ENCODE assay signal across 8 cellular contexts in genomic region chr20:62938105-62938888, GRCh38. TPM values are rescaled to one million over a fixed set of nuclear protein-coding genes. Genes with fewer than 3 reads are reported as not detected.
DNase-seq lines count a peak whose midpoint lies in the region; ATAC-seq and TF ChIP-seq lines count a peak whose summit lies in the region.

Gene GID8 (plus strand): TSS chr20:62938147. CDS start chr20:62941503, 3,356 bp downstream.

- peak within 1 kb of the TSS; percentile 99 for H3K27ac Mint-ChIP-seq in activated T-cell treated with anti-CD3 and anti-CD28 coated beads, Interleukin-2, amount 50 U/mL, for 72 hours
- H3K27ac Mint-ChIP-seq in natural killer cell = peak within 1 kb of the TSS; percentile 91 to 92

- H3F3A ChIP-seq in MM.1S (ENCODE audit: insufficient read depth, low read length) = peaks cover 8% of the 10 kb centered on the region

- H3K4me1 ChIP-seq in MM.1S (ENCODE audit: low read length) = peaks cover 18% of the 10 kb centered on the region
- peaks cover 82% of the 10 kb centered on the region for H3K4me1 ChIP-seq in vagina

- peak within 1 kb of the TSS; percentile 91 to 98 for H3K4me3 Mint-ChIP-seq in activated T-cell treated with anti-CD3 and anti-CD28 coated beads, Interleukin-2, amount 50 U/mL, for 72 hours
- peak within 1 kb of the TSS; percentile 95 for H3K4me3 Mint-ChIP-seq in natural killer cell

- H3K27me3 ChIP-seq in MM.1S (replicated peaks; ENCODE audit: insufficient read depth, low read length) (no peaks in the 10 kb centered on the region), vagina (no peaks in the 10 kb centered on the region)

- intact Hi-C loops in natural killer cell (cut with micrococcal nuclease) (loop anchor here (10.0 kb wide), 1 partner anchor 133 kb away; the partner anchor contains the start of gene OGFR), vagina (cut with DNase I) (no loop called here)

- H3K9me3 ChIP-seq in MM.1S (replicated peaks; ENCODE audit: insufficient read depth, low read length) (no peaks in the 10 kb centered on the region), vagina (no peaks in the 10 kb centered on the region)

- H3K27ac ChIP-seq in MM.1S (ENCODE audit: low read length) (peak within 1 kb of the TSS; percentile 76), vagina (peak within 1 kb of the TSS; percentile 86)

- POLR2A ChIA-PET in HEK293T (lab: Yijun Ruan, JAX) = interaction anchor here (0.6 to 6.4 kb wide), 12 partner anchors 8 to 77 kb away, joined by 3 to 50 read pairs (median 4); partner anchors contain the start of genes DIDO1 and TCFL5

- no peaks in the 10 kb centered on the region for H3K9me2 ChIP-seq in MM.1S (replicated peaks; ENCODE audit: insufficient read depth, low read length)

- CTCF ChIA-PET in HEK293T (lab: Yijun Ruan, JAX) = no interaction called here

- TF ChIP-seq POLR2A in vagina (IDR thresholded peaks at IDR 0.05) = no peak

- peak within 1 kb of the TSS; percentile 97 for H2AFZ ChIP-seq in MM.1S (ENCODE audit: low read length)

- peak within 1 kb of the TSS; percentile 98 for H3K9ac ChIP-seq in MM.1S (ENCODE audit: low read length)

- 0 out of 2 replicates have a peak, but pooled peaks cover 10% of the 10 kb centered on the region for H4K20me1 ChIP-seq in MM.1S (ENCODE audit: insufficient read depth, low read length)

- DNase-seq in NCI-H146 (lab: John Stamatoyannopoulos, UW) = peak; percentile 64
- DNase-seq in NCI-H146 treated with DMSO at 0.1 percent for 48 hours (lab: John Stamatoyannopoulos, UW; ENCODE audit: unreplicated experiment) = no peak
- peak; percentile 60 for DNase-seq in HEK293T (ENCODE audit: extremely low spot score)
- DNase-seq in MM.1S = peak; percentile 62
- DNase-seq in activated T-cell treated with anti-CD3 and anti-CD28 coated beads, Interleukin-2, amount 50 U/mL, for 72 hours = peak; percentile 60 to 68
- peak; percentile 42 for DNase-seq in fibroblast of peridontal ligament (ENCODE audit: extremely low read depth)
- peak; percentile 62 for DNase-seq in natural killer cell
- DNase-seq in vagina (ENCODE audit: extremely low spot score in 2 of 2) = no peak

- no peaks in the 10 kb centered on the region; the same call in 1 of the 2 replicates for H3K36me3 ChIP-seq in MM.1S (replicated peaks; ENCODE audit: insufficient read depth, low read length)
- H3K36me3 ChIP-seq in vagina = peaks cover 0 to 14% of the 10 kb centered on the region in 2 donors

- H3K9me3 Mint-ChIP-seq in activated T-cell treated with anti-CD3 and anti-CD28 coated beads, Interleukin-2, amount 50 U/mL, for 72 hours = no peaks in the 10 kb centered on the region
- H3K9me3 Mint-ChIP-seq in natural killer cell = no peaks in the 10 kb centered on the region

- peaks cover 93% of the 10 kb centered on the region for H3K79me2 ChIP-seq in MM.1S (ENCODE audit: low read length)

- ATAC-seq in activated T-cell treated with anti-CD3 and anti-CD28 coated beads, Interleukin-2, amount 50 U/mL, for 72 hours (replicated peaks in 1 of 2) = peak; percentile 61 to 65
- peak; percentile 59 to 75 (median 65) for ATAC-seq in natural killer cell

- H3K4me1 Mint-ChIP-seq in activated T-cell treated with anti-CD3 and anti-CD28 coated beads, Interleukin-2, amount 50 U/mL, for 72 hours (ENCODE audit: low read depth) = peaks cover 28% of the 10 kb centered on the region
- peaks cover 36 to 39% of the 10 kb centered on the region in 2 donors for H3K4me1 Mint-ChIP-seq in natural killer cell

- peak within 1 kb of the TSS; percentile 88 for H3K4me2 ChIP-seq in MM.1S (ENCODE audit: low read depth, low read length)

- no peaks in the 10 kb centered on the region for H3K27me3 Mint-ChIP-seq in activated T-cell treated with anti-CD3 and anti-CD28 coated beads, Interleukin-2, amount 50 U/mL, for 72 hours (ENCODE audit: low read depth)
- no peaks in the 10 kb centered on the region for H3K27me3 Mint-ChIP-seq in natural killer cell (ENCODE audit: low read depth in 2 of 2)

- peaks cover 7 to 16% of the 10 kb centered on the region in 2 donors for H3K36me3 Mint-ChIP-seq in activated T-cell treated with anti-CD3 and anti-CD28 coated beads, Interleukin-2, amount 50 U/mL, for 72 hours (ENCODE audit: insufficient read depth in 2 of 2)
- no peaks in the 10 kb centered on the region for H3K36me3 Mint-ChIP-seq in natural killer cell

- peak within 1 kb of the TSS; percentile 100 for H3K4me3 ChIP-seq in MM.1S (ENCODE audit: low read length)
- H3K4me3 ChIP-seq in vagina = peak within 1 kb of the TSS; percentile 91 to 97

- TF ChIP-seq CTCF in MM.1S (IDR thresholded peaks at IDR 0.05; ENCODE audit: low read length) = no peak
- TF ChIP-seq CTCF in natural killer cell (IDR thresholded peaks at IDR 0.05) = no peak
- TF ChIP-seq CTCF in vagina (IDR thresholded peaks at IDR 0.05) = no peak

TF ChIP-seq in HEK293T, 16 proteins besides CTCF, POLR2A, EP300 and RAD21:
- TF ChIP-seq L3MBTL2 (conservative IDR thresholded peaks at IDR 0.05) (no peak), FOXK2 (IDR thresholded peaks at IDR 0.05) (no peak), ARNT (IDR thresholded peaks at IDR 0.05) (no peak), ZNF384 (IDR thresholded peaks at IDR 0.05) (no peak), LEF1 (IDR thresholded peaks at IDR 0.05; ENCODE audit: borderline replicate concordance) (peak; percentile 27; the same call in 1 of the 2 replicates), SP1 (IDR thresholded peaks at IDR 0.05) (no peak), NFRKB (IDR thresholded peaks at IDR 0.05) (no peak), ELF4 (IDR thresholded peaks at IDR 0.05) (no peak), FOXA1 (IDR thresholded peaks at IDR 0.05) (no peak), BHLHE40 (IDR thresholded peaks at IDR 0.05; ENCODE audit: borderline replicate concordance) (no peak), FOXM1 (IDR thresholded peaks at IDR 0.05; ENCODE audit: borderline replicate concordance) (0 out of 2 replicates have a peak, but pooled peaks have one; percentile 17), CTBP1 (IDR thresholded peaks at IDR 0.05; ENCODE audit: borderline replicate concordance) (no peak), SUZ12 (IDR thresholded peaks at IDR 0.05) (no peak), TARDBP (IDR thresholded peaks at IDR 0.05) (no peak), HDGF (IDR thresholded peaks at IDR 0.05; ENCODE audit: borderline replicate concordance) (no peak)
- TF ChIP-seq, protein P1, sequence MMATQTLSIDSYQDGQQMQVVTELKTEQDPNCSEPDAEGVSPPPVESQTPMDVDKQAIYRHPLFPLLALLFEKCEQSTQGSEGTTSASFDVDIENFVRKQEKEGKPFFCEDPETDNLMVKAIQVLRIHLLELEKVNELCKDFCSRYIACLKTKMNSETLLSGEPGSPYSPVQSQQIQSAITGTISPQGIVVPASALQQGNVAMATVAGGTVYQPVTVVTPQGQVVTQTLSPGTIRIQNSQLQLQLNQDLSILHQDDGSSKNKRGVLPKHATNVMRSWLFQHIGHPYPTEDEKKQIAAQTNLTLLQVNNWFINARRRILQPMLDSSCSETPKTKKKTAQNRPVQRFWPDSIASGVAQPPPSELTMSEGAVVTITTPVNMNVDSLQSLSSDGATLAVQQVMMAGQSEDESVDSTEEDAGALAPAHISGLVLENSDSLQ (IDR thresholded peaks at IDR 0.05) = no peak

RNA-seq across cellular contexts. Expression of gene GID8, which starts in this region (rescaled TPM):
- 10 to 100 TPM; 36.0 to 47.2 TPM for total RNA-seq in activated T-cell treated with anti-CD3 and anti-CD28 coated beads, Interleukin-2, amount 50 U/mL, for 72 hours
- total RNA-seq in natural killer cell = 10 to 100 TPM; 45.1 to 60.1 (median 53.1) TPM
- 30.2 TPM for total RNA-seq in vagina

Comparison
In these comparisons a context has a peak if more than half of its experiments do, and no peak if none do; other contexts are left out.
1. DNase-seq: peak in NCI-H146 (single experiment), HEK293T (single experiment), MM.1S (single experiment), activated T-cell treated with anti-CD3 and anti-CD28 coated beads, Interleukin-2, amount 50 U/mL, for 72 hours (2 of 2), fibroblast of peridontal ligament (single experiment) and natural killer cell (single experiment); none in NCI-H146 treated with DMSO at 0.1 percent for 48 hours (single experiment) and vagina (0 of 2).